1 cellular context compared by ENCODE assay signal in genomic region chr2:109685453-109685852, GRCh38.
TF ChIP-seq lines count a peak whose summit lies in the region.

No MANE protein-coding gene starts in this region.

TF ChIP-seq in WTC11, 78 proteins besides CTCF, POLR2A, EP300 and RAD21 (continued from another document):
- TF ChIP-seq PRDM15 (CRISPR knock-in tag; IDR thresholded peaks at IDR 0.05): no peak
- TF ChIP-seq ESRRA (CRISPR knock-in tag; IDR thresholded peaks at IDR 0.05; ENCODE audit: borderline replicate concordance): no peak
- no peak for TF ChIP-seq ZNF138 (CRISPR knock-in tag; conservative IDR thresholded peaks at IDR 0.05)
- no peak for TF ChIP-seq ATF3 (CRISPR knock-in tag; conservative IDR thresholded peaks at IDR 0.05)
- TF ChIP-seq ATF6 (CRISPR knock-in tag; IDR thresholded peaks at IDR 0.05): no peak
- TF ChIP-seq SMAD3 (CRISPR knock-in tag; IDR thresholded peaks at IDR 0.05; ENCODE audit: borderline replicate concordance): no peak
- no peak for TF ChIP-seq STAT6 (CRISPR knock-in tag; conservative IDR thresholded peaks at IDR 0.05; ENCODE audit: low read depth)
- no peak for TF ChIP-seq MYBL2 (CRISPR knock-in tag; IDR thresholded peaks at IDR 0.05)
- no peak for TF ChIP-seq PRRX2 (CRISPR knock-in tag; IDR thresholded peaks at IDR 0.05)
- TF ChIP-seq ZNF263 (CRISPR knock-in tag; IDR thresholded peaks at IDR 0.05; ENCODE audit: low read depth): no peak
- TF ChIP-seq NFATC4 (CRISPR knock-in tag; IDR thresholded peaks at IDR 0.05): no peak
- no peak for TF ChIP-seq RELA (CRISPR knock-in tag; IDR thresholded peaks at IDR 0.05; ENCODE audit: borderline replicate concordance)
- TF ChIP-seq ELF4 (CRISPR knock-in tag; IDR thresholded peaks at IDR 0.05; ENCODE audit: low read depth): no peak
- no peak for TF ChIP-seq ZNF121 (CRISPR knock-in tag; IDR thresholded peaks at IDR 0.05)
